ENCODE assay signal across 8 cellular contexts in the genomic region with DNA sequence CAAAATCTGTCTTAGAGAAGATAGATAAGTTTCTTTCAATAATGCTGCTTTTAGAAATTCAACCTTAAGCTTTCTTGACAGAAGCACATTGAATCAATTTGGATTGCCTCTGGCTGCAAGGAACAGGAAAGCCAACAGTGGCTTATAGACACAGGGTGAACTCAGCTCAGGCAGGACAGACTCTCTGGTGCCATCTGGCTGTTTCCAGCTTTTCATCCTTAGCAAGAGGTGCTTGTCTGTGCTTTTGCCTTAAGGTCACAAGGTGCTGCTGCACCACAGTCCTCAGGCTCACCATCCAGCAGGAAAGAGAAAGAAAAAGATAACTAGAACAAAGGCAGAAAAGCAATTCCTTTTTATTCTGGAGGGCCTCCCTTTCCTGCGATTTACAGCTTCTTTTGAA.
DNase-seq lines count a peak whose midpoint lies in the region; ATAC-seq and TF ChIP-seq lines count a peak whose summit lies in the region.

No MANE protein-coding gene starts in this region.

- no peak overlapping the region for H3K18ac ChIP-seq in H9 (ENCODE audit: insufficient read length, low read depth, low read length)

- no peaks in the 10 kb centered on the region for H3K79me1 ChIP-seq in H9 (ENCODE audit: insufficient read depth, low read depth, low read length, poor library complexity, severe bottlenecking)

- TF ChIP-seq CTCF in H9 (conservative IDR thresholded peaks at IDR 0.05): peak; percentile 71
- TF ChIP-seq CTCF in endodermal cell (conservative IDR thresholded peaks at IDR 0.05): peak; percentile 78

- WGBS in H9 (ENCODE audit: extremely low coverage, insufficient read length, low lambda C conversion rate): no CpG with 5 or more reads among the region's 1 CpG
- WGBS in endodermal cell (ENCODE audit: insufficient coverage in 1 of 2, insufficient read length in 1 of 2), 2 experiments: 96% methylated on average over 1 of the region's 1 CpG; no CpG with 5 or more reads in 1 of the 2 experiments

- H3K36me3 Mint-ChIP-seq in H9 (ENCODE audit: insufficient read depth in 1 of 3, low read depth in 3 of 3): peaks cover 0 to 7% (median 0%) of the 10 kb centered on the region in 3 experiments; a peak in 2 of 7 replicates
- no peaks in the 10 kb centered on the region for H3K36me3 Mint-ChIP-seq in endodermal cell (ENCODE audit: low read depth)

- H2BK15ac ChIP-seq in H9 (ENCODE audit: low read depth, low read length): no peak overlapping the region

- no peak overlapping the region for H3K4me2 ChIP-seq in H9 (ENCODE audit: insufficient read depth, insufficient read length, low read length)

- no peak overlapping the region for H2BK20ac ChIP-seq in H9 (ENCODE audit: low read depth, low read length, poor library complexity, severe bottlenecking)

- H3K23me2 ChIP-seq in H9 (ENCODE audit: insufficient read length, low read depth, low read length, poor library complexity, severe bottlenecking): no peaks in the 10 kb centered on the region

- H3K4me1 Mint-ChIP-seq in H9 (peaks cover 3 to 4% of the 10 kb centered on the region in 2 experiments), endodermal cell (peaks cover 4% of the 10 kb centered on the region)

- H3K36me3 ChIP-seq in endodermal cell (ENCODE audit: control insufficient read depth, insufficient read depth, low read length): no peaks in the 10 kb centered on the region

- H3K27ac Mint-ChIP-seq in H9 (peak overlapping the region in 1 of 3 experiments; percentile 35; a peak in 1 of 7 replicates), endodermal cell (no peak overlapping the region)

- H3K27me3 Mint-ChIP-seq in H9 (ENCODE audit: low read depth): no peaks in the 10 kb centered on the region
- H3K27me3 Mint-ChIP-seq in endodermal cell (ENCODE audit: insufficient read depth): no peaks in the 10 kb centered on the region

- no peak overlapping the region for H3K23ac ChIP-seq in H9 (ENCODE audit: insufficient read length, low read depth, low read length)

- no peak overlapping the region for H3K14ac ChIP-seq in H9 (ENCODE audit: insufficient read depth, low read length)

- H3K9me3 Mint-ChIP-seq in H9 (peaks cover 0 to 3% of the 10 kb centered on the region in 2 experiments; a peak in 1 of 5 replicates), endodermal cell (peaks cover 5% of the 10 kb centered on the region)

- H3K4ac ChIP-seq in H9 (ENCODE audit: low read depth, low read length): no peak overlapping the region

- no peak overlapping the region for H2AFZ ChIP-seq in H9 (ENCODE audit: low read length)

- H3T11ph ChIP-seq in H9 (ENCODE audit: low read length): no peak overlapping the region

- peak; percentile 71 for DNase-seq in AG08395 (ENCODE audit: low spot score)
- DNase-seq in H9: peak; percentile 78
- DNase-seq in NCI-H82 (lab: John Stamatoyannopoulos, UW): peak; percentile 64
- peak; percentile 82 for DNase-seq in endodermal cell
- peak; percentile 35 for DNase-seq in pulmonary artery endothelial cell (ENCODE audit: low read depth, low spot score)
- DNase-seq in stimulated activated CD4-positive, alpha-beta T cell treated with anti-CD3 and anti-CD28 coated beads, Interleukin-4, amount 100 ng/mL, for 24 hours: no peak
- DNase-seq in stimulated activated CD4-positive, alpha-beta T cell treated with anti-CD3 and anti-CD28 coated beads, Interleukin-12 subunit alpha, Interleukin-12 subunit beta, amount 100 ng/mL, for 4 hours: no peak

- H4K8ac ChIP-seq in H9 (replicated peaks; ENCODE audit: insufficient read length, low read depth, low read length): no peak overlapping the region

- no peak overlapping the region for H4K91ac ChIP-seq in H9 (ENCODE audit: insufficient read length, low read depth, low read length)

- no peak overlapping the region for H3K27ac ChIP-seq in H9 (ENCODE audit: insufficient read length, low read depth, low read length)
- H3K27ac ChIP-seq in endodermal cell (ENCODE audit: low read depth, low read length): no peak overlapping the region

- H3K9ac ChIP-seq in H9 (ENCODE audit: extremely low read depth, insufficient read length, low read length) (no peak overlapping the region), endodermal cell (ENCODE audit: extremely low read depth, low read length, poor library complexity, severe bottlenecking) (no peak overlapping the region)

- no peaks in the 10 kb centered on the region for H4K20me1 ChIP-seq in H9 (ENCODE audit: control insufficient read depth, insufficient read depth, insufficient read length)

- ATAC-seq in HG03108 (IDR thresholded peaks at IDR 0.05; ENCODE audit: unreplicated experiment): no peak

- no peak overlapping the region for H4K5ac ChIP-seq in H9 (ENCODE audit: insufficient read length, low read depth, low read length)

- no peak overlapping the region for H2BK12ac ChIP-seq in H9 (ENCODE audit: insufficient read length, low read depth, low read length)

- no peak overlapping the region for H3K4me3 ChIP-seq in endodermal cell (ENCODE audit: low read length)

- H2AK5ac ChIP-seq in H9 (ENCODE audit: insufficient read length, low read length): no peak overlapping the region

- H3K4me3 Mint-ChIP-seq in H9: no peak overlapping the region
- no peak overlapping the region for H3K4me3 Mint-ChIP-seq in endodermal cell

- H3K4me1 ChIP-seq in H9 (ENCODE audit: insufficient read depth, low read length): no peaks in the 10 kb centered on the region
- H3K4me1 ChIP-seq in endodermal cell (ENCODE audit: control insufficient read depth, insufficient read depth, low read length): no peaks in the 10 kb centered on the region

- H3K56ac ChIP-seq in H9 (ENCODE audit: insufficient read length, low read depth, low read length): no peak overlapping the region

- H2BK120ac ChIP-seq in H9 (ENCODE audit: low read depth, low read length, poor library complexity, severe bottlenecking): no peak overlapping the region

- H3K79me2 ChIP-seq in H9 (ENCODE audit: insufficient read depth, low read length): no peaks in the 10 kb centered on the region

- no peaks in the 10 kb centered on the region for H3K27me3 ChIP-seq in H9 (ENCODE audit: insufficient read depth, low read length)
- no peaks in the 10 kb centered on the region for H3K27me3 ChIP-seq in endodermal cell (ENCODE audit: control insufficient read depth, insufficient read depth, low read length, poor library complexity, severe bottlenecking)

- H2BK5ac ChIP-seq in H9 (ENCODE audit: insufficient read length, low read length): no peak overlapping the region

- H3K9me3 ChIP-seq in H9 (ENCODE audit: control insufficient read depth, low read depth, low read length) (no peaks in the 10 kb centered on the region), endodermal cell (ENCODE audit: control insufficient read depth, low read length) (no peaks in the 10 kb centered on the region)

Comparison
In these comparisons a context has a peak if more than half of its experiments do, and no peak if none do; other contexts are left out.
1. DNase-seq: peak in AG08395 (single experiment), H9 (single experiment), NCI-H82 (single experiment), endodermal cell (single experiment) and pulmonary artery endothelial cell (single experiment); none in stimulated activated CD4-positive, alpha-beta T cell treated with anti-CD3 and anti-CD28 coated beads, Interleukin-4, amount 100 ng/mL, for 24 hours (single experiment) and stimulated activated CD4-positive, alpha-beta T cell treated with anti-CD3 and anti-CD28 coated beads, Interleukin-12 subunit alpha, Interleukin-12 subunit beta, amount 100 ng/mL, for 4 hours (single experiment).